20 cellular contexts compared by ENCODE assay signal in the genomic region with DNA sequence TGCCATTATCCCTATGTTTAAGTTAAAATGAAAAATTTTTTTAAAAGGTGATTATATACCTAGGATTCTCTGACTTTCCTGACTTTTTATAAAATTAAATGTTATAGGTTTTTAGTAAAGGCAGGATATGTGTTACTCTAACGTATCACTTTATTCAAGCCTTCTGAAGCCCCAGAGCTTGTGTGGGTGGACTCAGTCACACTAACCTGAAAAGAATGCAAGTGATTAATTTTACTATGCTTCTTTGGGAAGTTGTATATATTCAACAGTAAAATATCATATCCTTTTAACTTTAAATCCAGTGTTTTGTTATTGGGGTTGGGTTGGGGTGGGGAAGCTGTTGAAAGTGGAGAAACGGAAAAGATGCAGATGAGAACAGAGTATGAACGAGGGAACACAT. TPM values are rescaled to one million over a fixed set of nuclear protein-coding genes. Genes with fewer than 3 reads are reported as not detected.
DNase-seq lines count a peak whose midpoint lies in the region; ATAC-seq and TF ChIP-seq lines count a peak whose summit lies in the region.
"Had no signal": no experiment of that assay in that cellular context is flagged by ENCODE, and none has a peak within 500 bp of the region (broad histone marks: within the 10 kb centered on the region; RNA-seq: fewer than 3 reads in every experiment).

No MANE protein-coding gene starts in this region.

- H3K4me2 ChIP-seq in HCT116 (ENCODE audit: low read length) (no peak overlapping the region), PC-9 (no peak overlapping the region)

- H3K4me3 Mint-ChIP-seq in activated T-helper 1 cell treated with anti-CD3 and anti-CD28 coated beads, Interleukin-12 subunit alpha, Interleukin-12 subunit beta, Interleukin-2, Interleukin-4 antibody, amounts not matched to agents 30 ng/mL and 10 ng/mL and 1 ng/mL, durations not matched to agents 14 hours and 24 hours and 36 hours: no peak overlapping the region
- H3K4me3 Mint-ChIP-seq: activated CD8-positive, alpha-beta T cell treated with anti-CD3 and anti-CD28 coated beads for 36 hours; type B pancreatic cell had no signal

- POLR2A ChIA-PET in HCT116 (lab: Charles Lee) (interaction anchor here (0.7 kb wide), 1 partner anchor 8 kb away, joined by 3 read pairs; no protein-coding TSS in a partner anchor), PC-9 (lab: Charles Lee; ENCODE audit: unreplicated experiment) (interaction anchor here (0.7 kb wide), 1 partner anchor 47 kb away, joined by 10 read pairs; no protein-coding TSS in a partner anchor)

- H3K4me3 ChIP-seq in HCT116 (replicated peaks in 1 of 2; ENCODE audit: low read depth in 1 of 2, low read length in 2 of 2): no peak overlapping the region
- no peak overlapping the region for H3K4me3 ChIP-seq in astrocyte of the spinal cord (ENCODE audit: low read depth, low read length)
- H3K4me3 ChIP-seq in gastroesophageal sphincter: no peak overlapping the region
- no peak overlapping the region for H3K4me3 ChIP-seq in thoracic aorta
- no peak overlapping the region for H3K4me3 ChIP-seq in PC-9
- H3K4me3 ChIP-seq: heart left ventricle, SK-N-MC had no signal

- no peaks in the 10 kb centered on the region for H3K9me2 ChIP-seq in HCT116 (ENCODE audit: insufficient read depth)
- no peaks in the 10 kb centered on the region for H3K9me2 ChIP-seq in PC-9 (ENCODE audit: insufficient read depth)

- no peak for ATAC-seq in HCT116
- no peak for ATAC-seq in gastroesophageal sphincter
- no peak for ATAC-seq in thoracic aorta (ENCODE audit: insufficient number of reproducible peaks, low FRiP score, low read depth)
- ATAC-seq: activated CD8-positive, alpha-beta T cell treated with anti-CD3 and anti-CD28 coated beads for 36 hours; HepG2 had no signal

- H3K27ac ChIP-seq in HCT116 (ENCODE audit: low read depth, low read length) (no peak overlapping the region), gastroesophageal sphincter (peak overlapping the region; percentile 70 to 81 (median 78)), thoracic aorta (peak overlapping the region; percentile 33 to 48), PC-9 (no peak overlapping the region)
- H3K27ac ChIP-seq: SK-N-MC had no signal

- H4K20me1 ChIP-seq in HCT116 (ENCODE audit: insufficient read depth) (no peaks in the 10 kb centered on the region), PC-9 (ENCODE audit: insufficient read depth) (no peaks in the 10 kb centered on the region)

- H3K9me3 Mint-ChIP-seq in activated T-helper 1 cell treated with anti-CD3 and anti-CD28 coated beads, Interleukin-12 subunit alpha, Interleukin-12 subunit beta, Interleukin-2, Interleukin-4 antibody, amounts not matched to agents 30 ng/mL and 10 ng/mL and 1 ng/mL, durations not matched to agents 14 hours and 24 hours and 36 hours: no peaks in the 10 kb centered on the region
- H3K9me3 Mint-ChIP-seq: activated CD8-positive, alpha-beta T cell treated with anti-CD3 and anti-CD28 coated beads for 36 hours; type B pancreatic cell had no signal

- H3K27me3 ChIP-seq in HCT116 (ENCODE audit: insufficient read depth, low read length) (no peaks in the 10 kb centered on the region), gastroesophageal sphincter (no peaks in the 10 kb centered on the region), thoracic aorta (replicated peaks; ENCODE audit: insufficient read depth) (no peaks in the 10 kb centered on the region), PC-9 (ENCODE audit: insufficient read depth, low read depth) (no peaks in the 10 kb centered on the region)

- H3K9me3 ChIP-seq in HCT116 (ENCODE audit: control insufficient read depth in 1 of 2, insufficient read depth in 1 of 2, low read depth in 1 of 2, low read length in 2 of 2) (no peaks in the 10 kb centered on the region), gastroesophageal sphincter (no peaks in the 10 kb centered on the region), thoracic aorta (no peaks in the 10 kb centered on the region), PC-9 (ENCODE audit: insufficient read depth, low read depth) (no peaks in the 10 kb centered on the region)
- H3K9me3 ChIP-seq: Caco-2, heart left ventricle had no signal

- no peak for TF ChIP-seq EP300 in gastroesophageal sphincter (IDR thresholded peaks at IDR 0.05)

- peaks cover 17% of the 10 kb centered on the region for H3K4me1 Mint-ChIP-seq in activated T-helper 1 cell treated with anti-CD3 and anti-CD28 coated beads, Interleukin-12 subunit alpha, Interleukin-12 subunit beta, Interleukin-2, Interleukin-4 antibody, amounts not matched to agents 30 ng/mL and 10 ng/mL and 1 ng/mL, durations not matched to agents 14 hours and 24 hours and 36 hours (ENCODE audit: low read depth)

- WGBS in gastroesophageal sphincter (ENCODE audit: low coverage in 1 of 2), 2 donors: 37 to 54% methylated on average over 2 to 3 of the region's 3 CpGs

- no peaks in the 10 kb centered on the region for H3K79me2 ChIP-seq in HCT116 (ENCODE audit: insufficient read depth, low read length)
- H3K79me2 ChIP-seq in PC-9 (ENCODE audit: low read depth): no peaks in the 10 kb centered on the region

- H3K36me3 Mint-ChIP-seq in activated T-helper 1 cell treated with anti-CD3 and anti-CD28 coated beads, Interleukin-12 subunit alpha, Interleukin-12 subunit beta, Interleukin-2, Interleukin-4 antibody, amounts not matched to agents 30 ng/mL and 10 ng/mL and 1 ng/mL, durations not matched to agents 14 hours and 24 hours and 36 hours (ENCODE audit: low read depth): no peaks in the 10 kb centered on the region
- H3K36me3 Mint-ChIP-seq: type B pancreatic cell had no signal

- intact Hi-C loops in HCT116 (cut with micrococcal nuclease) (no loop called here), PC-9 (cut with micrococcal nuclease; ENCODE audit: unreplicated experiment) (no loop called here)
- intact Hi-C loops in activated T-helper 1 cell treated with anti-CD3 and anti-CD28 coated beads, Interleukin-12 subunit alpha, Interleukin-12 subunit beta, Interleukin-2, Interleukin-4 antibody, amounts not matched to agents 30 ng/mL and 10 ng/mL and 1 ng/mL, durations not matched to agents 14 hours and 24 hours and 36 hours (cut with micrococcal nuclease): no loop called here

- no TSS peak for BruUV-seq in HCT116 (replicated peaks; lab: Mats Ljungman, UMichigan)
- BruUV-seq in PC-9 (replicated peaks; lab: Mats Ljungman, UMichigan): no TSS peak

- in situ Hi-C loops in astrocyte of the spinal cord (cut with HindIII; ENCODE audit: low sequenced_read_pairs): no loop called here

- no peak for TF ChIP-seq RAD21 in HCT116 (IDR thresholded peaks at IDR 0.05; ENCODE audit: low read depth)

- TF ChIP-seq CTCF in HCT116 (IDR thresholded peaks at IDR 0.05 in 2 of 3, conservative IDR thresholded peaks at IDR 0.05 in 1 of 3; ENCODE audit: borderline replicate concordance in 1 of 3, insufficient read depth in 1 of 3, low read depth in 2 of 3, low read length in 2 of 3) (no peak), astrocyte of the spinal cord (IDR thresholded peaks at IDR 0.05; ENCODE audit: low read depth, low read length) (no peak), gastroesophageal sphincter (IDR thresholded peaks at IDR 0.05) (no peak), thoracic aorta (IDR thresholded peaks at IDR 0.05) (no peak), PC-9 (conservative IDR thresholded peaks at IDR 0.05) (no peak)

- no peak for TF ChIP-seq POLR2A in HCT116 (IDR thresholded peaks at IDR 0.05; ENCODE audit: borderline replicate concordance, extremely low read depth, insufficient read depth, insufficient read length)
- no peak for TF ChIP-seq POLR2A in gastroesophageal sphincter (IDR thresholded peaks at IDR 0.05)

- peaks cover 51% of the 10 kb centered on the region for H3K27me3 Mint-ChIP-seq in activated T-helper 1 cell treated with anti-CD3 and anti-CD28 coated beads, Interleukin-12 subunit alpha, Interleukin-12 subunit beta, Interleukin-2, Interleukin-4 antibody, amounts not matched to agents 30 ng/mL and 10 ng/mL and 1 ng/mL, durations not matched to agents 14 hours and 24 hours and 36 hours (ENCODE audit: insufficient read depth)

- CTCF ChIA-PET in HCT116 (lab: Charles Lee) (no interaction called here), PC-9 (lab: Charles Lee) (no interaction called here)

- RAD21 ChIA-PET in HCT116 (lab: Charles Lee; ENCODE audit: low non-redundant PET in 1 of 2, low total read pairs in 2 of 2, uncharacterized antibody in 2 of 2, unreplicated experiment in 2 of 2): no interaction called here

- no peaks in the 10 kb centered on the region for H3F3A ChIP-seq in PC-9 (ENCODE audit: insufficient read depth, low read depth)

- no peak overlapping the region for H3K27ac Mint-ChIP-seq in activated T-helper 1 cell treated with anti-CD3 and anti-CD28 coated beads, Interleukin-12 subunit alpha, Interleukin-12 subunit beta, Interleukin-2, Interleukin-4 antibody, amounts not matched to agents 30 ng/mL and 10 ng/mL and 1 ng/mL, durations not matched to agents 14 hours and 24 hours and 36 hours
- H3K27ac Mint-ChIP-seq: activated CD8-positive, alpha-beta T cell treated with anti-CD3 and anti-CD28 coated beads for 36 hours; type B pancreatic cell had no signal

- H3K4me1 ChIP-seq in HCT116 (ENCODE audit: control insufficient read depth in 1 of 2, insufficient read depth in 2 of 2, low read length in 2 of 2): peaks cover 7 to 9% of the 10 kb centered on the region in 2 experiments; a peak in 3 of 4 replicates
- peaks cover 10 to 81% (median 19%) of the 10 kb centered on the region in 3 donors for H3K4me1 ChIP-seq in gastroesophageal sphincter
- peaks cover 6 to 44% of the 10 kb centered on the region in 2 donors for H3K4me1 ChIP-seq in thoracic aorta (ENCODE audit: control insufficient read depth in 1 of 2, low read depth in 2 of 2)
- peaks cover 13% of the 10 kb centered on the region for H3K4me1 ChIP-seq in PC-9 (replicated peaks; ENCODE audit: insufficient read depth)

- H3K36me3 ChIP-seq in HCT116 (ENCODE audit: control insufficient read depth in 1 of 2, insufficient read depth in 2 of 2, low read length in 2 of 2): no peaks in the 10 kb centered on the region
- H3K36me3 ChIP-seq in gastroesophageal sphincter: peaks cover 0 to 46% of the 10 kb centered on the region in 2 donors
- H3K36me3 ChIP-seq in thoracic aorta: peaks cover 20% of the 10 kb centered on the region
- no peaks in the 10 kb centered on the region for H3K36me3 ChIP-seq in PC-9 (ENCODE audit: low read depth)

- H3K9ac ChIP-seq in HCT116 (ENCODE audit: low read length): no peak overlapping the region

- no peak overlapping the region for H2AFZ ChIP-seq in HCT116 (ENCODE audit: low read depth, low read length, poor library complexity, severe bottlenecking)
- no peak overlapping the region for H2AFZ ChIP-seq in PC-9

- DNase-seq in HCT116 (ENCODE audit: low read depth, low spot score) (no peak), astrocyte of the spinal cord (ENCODE audit: low read depth, low spot score) (peak; percentile 50), thoracic aorta (ENCODE audit: low spot score) (no peak), HK-2 (ENCODE audit: unreplicated experiment) (no peak), PC-9 (no peak)
- DNase-seq in activated T-helper 1 cell treated with anti-CD3 and anti-CD28 coated beads, Interleukin-12 subunit alpha, Interleukin-12 subunit beta, Interleukin-2, Interleukin-4 antibody, amounts not matched to agents 30 ng/mL and 10 ng/mL and 1 ng/mL, durations not matched to agents 14 hours and 24 hours and 36 hours (ENCODE audit: low spot score): no peak
- DNase-seq: activated CD8-positive, alpha-beta T cell treated with anti-CD3 and anti-CD28 coated beads for 36 hours; activated effector memory CD4-positive, alpha-beta T cell treated with Interleukin-2 at 50 U/mL for 16 hours; anterior cingulate cortex; Caco-2; effector memory CD4-positive, alpha-beta T cell; heart left ventricle; NCI-H1092; NCI-H2227 treated with DMSO at 0.1 percent for 48 hours; posterior cingulate gyrus; stimulated activated CD4-positive, alpha-beta T cell treated with anti-CD3 and anti-CD28 coated beads, Interleukin-1b, Interleukin-23, amount 100 ng/mL, for 48 hours had no signal

RNA-seq across cellular contexts. Expression of a gene that starts 22.8 kb away (rescaled TPM):
- 11.5 TPM for total RNA-seq in HCT116 (2021; ENCODE audit: unreplicated experiment)
- 14.6 and 17.3 TPM in 2 replicates for polyA plus RNA-seq in HCT116 (2012)
- 1,000 to 10,000 TPM; 1,505 to 2,123 (median 1,752) TPM for total RNA-seq in gastroesophageal sphincter
- total RNA-seq in thoracic aorta: 1,000 to 10,000 TPM in 1 of 2 donors, 100 to 1,000 TPM in 1; 835 to 1,176 TPM
- total RNA-seq in activated T-helper 1 cell treated with anti-CD3 and anti-CD28 coated beads, Interleukin-12 subunit alpha, Interleukin-12 subunit beta, Interleukin-2, Interleukin-4 antibody, amounts not matched to agents 30 ng/mL and 10 ng/mL and 1 ng/mL, durations not matched to agents 14 hours and 24 hours and 36 hours: not detected in 2 replicates
- total RNA-seq in PC-9 (2021): 3.3 and 5.6 TPM in 2 replicates
- total RNA-seq: activated CD8-positive, alpha-beta T cell treated with anti-CD3 and anti-CD28 coated beads for 36 hours had no signal

RNA-seq across cellular contexts. Expression of a gene that starts 41.0 kb away (rescaled TPM):
- total RNA-seq in HCT116 (2021; ENCODE audit: unreplicated experiment): 2.7 TPM
- polyA plus RNA-seq in HCT116 (2012): 1.6 and 2.0 TPM in 2 replicates
- 1 to 10 TPM in 3 of 4 donors, under 1 TPM in 1; 0.67 to 7.5 (median 2.4) TPM for total RNA-seq in gastroesophageal sphincter
- 1 to 10 TPM in 1 of 2 donors, under 1 TPM in 1; 0.35 to 6.2 TPM for total RNA-seq in thoracic aorta
- total RNA-seq in activated T-helper 1 cell treated with anti-CD3 and anti-CD28 coated beads, Interleukin-12 subunit alpha, Interleukin-12 subunit beta, Interleukin-2, Interleukin-4 antibody, amounts not matched to agents 30 ng/mL and 10 ng/mL and 1 ng/mL, durations not matched to agents 14 hours and 24 hours and 36 hours: not detected in 2 replicates
- 2.1 and 4.3 TPM in 2 replicates for total RNA-seq in PC-9 (2021)
- total RNA-seq: Caco-2, HepG2 had no signal
- polyA plus RNA-seq: HepG2 had no signal

Comparison
In these comparisons a context has a peak if more than half of its experiments do, and no peak if none do; other contexts are left out.
1. H3K27ac ChIP-seq: peak in gastroesophageal sphincter (4 of 4) and thoracic aorta (2 of 2); none in HCT116 (single experiment) and PC-9 (single experiment).
2. RNA of a gene that starts 22.8 kb away (total RNA-seq): 1,505 to 2,123 TPM in gastroesophageal sphincter and 835 to 1,176 TPM in thoracic aorta; 11.5 TPM in HCT116 (single experiment), 3.3 to 5.6 TPM in PC-9 and not detected in activated T-helper 1 cell treated with anti-CD3 and anti-CD28 coated beads, Interleukin-12 subunit alpha, Interleukin-12 subunit beta, Interleukin-2, Interleukin-4 antibody, amounts not matched to agents 30 ng/mL and 10 ng/mL and 1 ng/mL, durations not matched to agents 14 hours and 24 hours and 36 hours; every median in the first group is over 10 times any median in the second.